Comparison of ENCODE assay signal across 9 cellular contexts in genomic region chr7:127252380-127252718, GRCh38. TPM values are rescaled to one million over a fixed set of nuclear protein-coding genes. Genes with fewer than 3 reads are reported as not detected.
DNase-seq lines count a peak whose midpoint lies in the region; ATAC-seq and TF ChIP-seq lines count a peak whose summit lies in the region.
"Had no signal": no experiment of that assay in that cellular context is flagged by ENCODE, and none has a peak within 500 bp of the region (broad histone marks: within the 10 kb centered on the region; RNA-seq: fewer than 3 reads in every experiment).

No MANE protein-coding gene starts in this region.

- TF ChIP-seq CTCF in BE2C (IDR thresholded peaks at IDR 0.05; ENCODE audit: low read depth, low read length) (no peak), choroid plexus epithelial cell (conservative IDR thresholded peaks at IDR 0.05; ENCODE audit: low read depth, low read length) (no peak)

- H3K36me3 ChIP-seq in BE2C, result no peaks in the 10 kb centered on the region

- H3K27me3 Mint-ChIP-seq in naive B cell, result peaks cover 65 to 94% (median 85%) of the 10 kb centered on the region in 3 donors

- peaks cover 12 to 30% (median 19%) of the 10 kb centered on the region in 3 donors for H3K4me1 Mint-ChIP-seq in naive B cell

- H3K27ac Mint-ChIP-seq in naive B cell, result peak overlapping the region in 2 of 6 donors; percentile 21 to 46

- DNase-seq in BE2C, result no peak
- DNase-seq in Jurkat, Clone E6-1 (ENCODE audit: low read depth, low spot score), result no peak
- DNase-seq in choroid plexus epithelial cell (ENCODE audit: low read depth), result no peak
- no peak for DNase-seq in naive B cell
- DNase-seq in NCI-H1417 treated with DMSO at 0.1 percent for 48 hours (lab: John Stamatoyannopoulos, UW), result no peak
- no peak for DNase-seq in G401 (ENCODE audit: low spot score)
- DNase-seq in AG08396 (ENCODE audit: low spot score), result no peak
- DNase-seq: activated CD4-positive, alpha-beta T cell treated with anti-CD3 and anti-CD28 coated beads, Interleukin-2, amount 50 U/mL, for 1 hour had no signal

- in situ Hi-C loops in G401 (cut with HindIII; ENCODE audit: low sequenced_read_pairs), result no loop called here

- peaks cover 78% of the 10 kb centered on the region for H3K27me3 ChIP-seq in BE2C

- H3K9me3 Mint-ChIP-seq in naive B cell, result no peaks in the 10 kb centered on the region

- no peaks in the 10 kb centered on the region for H3K4me1 ChIP-seq in BE2C

- H3K4me3 Mint-ChIP-seq in naive B cell, result peak overlapping the region; percentile 82 to 95 (median 88)

- no peaks in the 10 kb centered on the region for H3K36me3 Mint-ChIP-seq in naive B cell

- H3K4me3 ChIP-seq in BE2C (ENCODE audit: low read depth, low read length) (peak overlapping the region; percentile 78), choroid plexus epithelial cell (ENCODE audit: low read depth, low read length) (peak overlapping the region; percentile 67)
- H3K4me3 ChIP-seq in Jurkat, Clone E6-1 (ENCODE audit: low read length), result peak overlapping the region; percentile 23; the same call in 1 of the 2 replicates

- ATAC-seq in naive B cell (ENCODE audit: low read depth in 2 of 2), result no peak
- ATAC-seq in HG02970 (IDR thresholded peaks at IDR 0.05; ENCODE audit: low FRiP score, unreplicated experiment), result no peak

- no peaks in the 10 kb centered on the region for H3K9me3 ChIP-seq in BE2C

RNA-seq across cellular contexts. Expression of gene GRM8, which starts 0.4 kb away (rescaled TPM):
- 1.5 TPM for polyA plus RNA-seq in BE2C (2012; ENCODE audit: insufficient read depth, insufficient read length, low read depth)
- polyA plus RNA-seq in Jurkat, Clone E6-1 (2012; ENCODE audit: insufficient read depth, insufficient read length), result not detected
- polyA plus RNA-seq in naive B cell (ENCODE audit: low read depth in 6 of 6), result not detected
- not detected in 2 replicates for total RNA-seq in G401 (2014; rRNA removed; shearing (Covaris generic))

Comparison
In these comparisons a context has a peak if more than half of its experiments do, and no peak if none do; other contexts are left out.
1. H3K4me3 ChIP-seq: peak in every context shown above with its lines; median percentile 78 in BE2C; 67 in choroid plexus epithelial cell; 23 in Jurkat, Clone E6-1.